ENCODE assay signal across 22 cellular contexts in the genomic region with DNA sequence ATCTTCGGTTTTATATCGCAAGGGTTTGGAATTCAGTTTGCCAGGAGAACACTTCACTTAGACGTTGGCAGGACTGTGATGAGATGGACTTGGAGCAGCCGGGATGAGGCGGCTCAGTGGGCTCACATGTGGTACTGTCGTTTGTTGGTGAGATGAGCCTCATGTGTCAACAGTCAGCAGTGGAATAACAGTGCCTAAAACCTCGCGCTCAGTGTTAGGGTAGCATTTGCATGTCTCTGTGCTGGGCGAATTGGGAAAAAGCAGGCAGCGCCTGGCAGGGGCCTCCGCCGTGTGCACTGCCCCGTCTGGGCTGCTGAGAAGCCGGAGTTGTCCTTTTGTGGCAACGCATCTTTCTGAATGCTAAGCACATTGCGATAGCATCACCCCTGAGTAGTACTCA. TPM values are rescaled to one million over a fixed set of nuclear protein-coding genes. Genes with fewer than 3 reads are reported as not detected.
"Had no signal": no experiment of that assay in that cellular context is flagged by ENCODE, and none has a peak within 500 bp of the region (broad histone marks: within the 10 kb centered on the region; RNA-seq: fewer than 3 reads in every experiment).

No MANE protein-coding gene starts in this region.

- H3K9me3 Mint-ChIP-seq: endodermal cell; naive thymus-derived CD8-positive, alpha-beta T cell; neural progenitor cell; stimulated activated effector memory CD8-positive, alpha-beta T cell treated with anti-CD3 and anti-CD28 coated beads, Interleukin-12 subunit alpha, Interleukin-12 subunit beta, amount 100 ng/mL, for 72 hours had no signal

- H3K27ac ChIP-seq: cardiac muscle cell, colonic mucosa, foreskin keratinocyte, heart left ventricle, left lung, neural progenitor cell, suprapubic skin, thyroid gland, upper lobe of left lung, uterus had no signal

- H3K4me1 Mint-ChIP-seq: endodermal cell; naive thymus-derived CD8-positive, alpha-beta T cell; stimulated activated effector memory CD8-positive, alpha-beta T cell treated with anti-CD3 and anti-CD28 coated beads, Interleukin-12 subunit alpha, Interleukin-12 subunit beta, amount 100 ng/mL, for 72 hours had no signal

- H3K4me3 Mint-ChIP-seq: endodermal cell; naive thymus-derived CD8-positive, alpha-beta T cell; neural progenitor cell; stimulated activated effector memory CD8-positive, alpha-beta T cell treated with anti-CD3 and anti-CD28 coated beads, Interleukin-12 subunit alpha, Interleukin-12 subunit beta, amount 100 ng/mL, for 72 hours had no signal

- H3K4me2 ChIP-seq: neural progenitor cell had no signal

- H3K27me3 ChIP-seq: cardiac muscle cell, colonic mucosa, foreskin keratinocyte, heart left ventricle, neural progenitor cell, suprapubic skin, thyroid gland, upper lobe of left lung, uterus had no signal

- DNase-seq: colonic mucosa; dermis blood vessel endothelial cell; endodermal cell; erythroblast; foreskin keratinocyte; hypothalamus; islet precursor cell; left lung; naive thymus-derived CD8-positive, alpha-beta T cell; occipital lobe; stimulated activated CD4-positive, alpha-beta T cell treated with anti-CD3 and anti-CD28 coated beads, Interleukin-4, amount 100 ng/mL, for 1 hour; stimulated activated CD8-positive, alpha-beta memory T cell treated with anti-CD3 and anti-CD28 coated beads, Interleukin-4, amount 100 ng/mL, for 48 hours; stimulated activated naive CD8-positive, alpha-beta T cell treated with anti-CD3 and anti-CD28 coated beads, Interleukin-15, Interleukin-2, amounts not matched to agents 100 U/mL and 50 U/mL, for 24 hours; thyroid gland; upper lobe of left lung; uterus had no signal

- H3K27ac Mint-ChIP-seq: endodermal cell; naive thymus-derived CD8-positive, alpha-beta T cell; neural progenitor cell; stimulated activated effector memory CD8-positive, alpha-beta T cell treated with anti-CD3 and anti-CD28 coated beads, Interleukin-12 subunit alpha, Interleukin-12 subunit beta, amount 100 ng/mL, for 72 hours had no signal

- H3K36me3 ChIP-seq: cardiac muscle cell, colonic mucosa, neural progenitor cell, uterus had no signal

- H3K36me3 Mint-ChIP-seq: naive thymus-derived CD8-positive, alpha-beta T cell; stimulated activated effector memory CD8-positive, alpha-beta T cell treated with anti-CD3 and anti-CD28 coated beads, Interleukin-12 subunit alpha, Interleukin-12 subunit beta, amount 100 ng/mL, for 72 hours had no signal

- H3K4me3 ChIP-seq: cardiac muscle cell, colonic mucosa, heart left ventricle, left lung, lung, neural progenitor cell, suprapubic skin, thyroid gland, upper lobe of left lung, uterus had no signal

- ATAC-seq: foreskin keratinocyte; left lung; naive thymus-derived CD8-positive, alpha-beta T cell had no signal

- H2AFZ ChIP-seq: neural progenitor cell had no signal

- H3K9me3 ChIP-seq: colonic mucosa, heart left ventricle, left lung, suprapubic skin, thyroid gland, upper lobe of left lung, uterus had no signal

- H3K4me1 ChIP-seq: colonic mucosa, foreskin keratinocyte, heart left ventricle, left lung, suprapubic skin, upper lobe of left lung, uterus had no signal

- H3K9ac ChIP-seq: neural progenitor cell had no signal

RNA-seq across cellular contexts. Expression of a gene that starts 49.7 kb away (rescaled TPM):
- total RNA-seq: naive thymus-derived CD8-positive, alpha-beta T cell had no signal
